In genomic region chr10:6269953-6270867, GRCh38 we compare ENCODE assay signal across 8 cellular contexts.
DNase-seq lines count a peak whose midpoint lies in the region; ATAC-seq and TF ChIP-seq lines count a peak whose summit lies in the region.

No MANE protein-coding gene starts in this region.

- POLR2A ChIA-PET in WTC11 (lab: Charles Lee), result no interaction called here

- ATAC-seq in GM18511 (IDR thresholded peaks at IDR 0.05; ENCODE audit: unreplicated experiment) (peak; percentile 88), HG02973 (IDR thresholded peaks at IDR 0.05; ENCODE audit: unreplicated experiment) (peak; percentile 79), WTC11 (no peak)

- no peak for DNase-seq in WTC11 (ENCODE audit: low spot score)
- DNase-seq in colonic mucosa, result peak; percentile 18
- peak; percentile 38 to 40 for DNase-seq in stimulated activated CD8-positive, alpha-beta memory T cell treated with anti-CD3 and anti-CD28 coated beads, Interleukin-2, amount 100 ng/mL, for 1 hour (ENCODE audit: low read depth in 2 of 2)
- no peak for DNase-seq in HFFc6
- no peak for DNase-seq in cerebellar nuclear complex (lab: John Stamatoyannopoulos, UW)
- no peak for DNase-seq in epidermal melanocyte (ENCODE audit: insufficient read length, low spot score)

- no peaks in the 10 kb centered on the region for H3K36me3 ChIP-seq in colonic mucosa

- H3K27ac Mint-ChIP-seq in WTC11 (0 out of 2 replicates have a peak overlapping the region, but pooled peaks have one; percentile 11), HFFc6 (no peak overlapping the region; the same call in 1 of the 2 replicates)

- H3K4me3 ChIP-seq in colonic mucosa, result no peak overlapping the region

- H3K9me3 ChIP-seq in colonic mucosa, result no peaks in the 10 kb centered on the region

- H3K9me3 Mint-ChIP-seq in WTC11 (no peaks in the 10 kb centered on the region), HFFc6 (no peaks in the 10 kb centered on the region)

- H3K27ac ChIP-seq in colonic mucosa, result no peak overlapping the region

- H3K4me1 Mint-ChIP-seq in WTC11 (peaks cover 10% of the 10 kb centered on the region), HFFc6 (ENCODE audit: low read depth) (peaks cover 6% of the 10 kb centered on the region)

- H3K27me3 Mint-ChIP-seq in WTC11 (ENCODE audit: low read depth) (no peaks in the 10 kb centered on the region), HFFc6 (ENCODE audit: insufficient read depth) (no peaks in the 10 kb centered on the region)

- H3K36me3 Mint-ChIP-seq in WTC11 (no peaks in the 10 kb centered on the region), HFFc6 (ENCODE audit: low read depth) (no peaks in the 10 kb centered on the region)

- peaks cover 4% of the 10 kb centered on the region for H3K4me1 ChIP-seq in colonic mucosa

- CTCF ChIA-PET in WTC11 (lab: Charles Lee), result no interaction called here

- intact Hi-C loops in colonic mucosa (cut with DNase I), result no loop called here

- TF ChIP-seq CTCF in WTC11 (IDR thresholded peaks at IDR 0.05) (no peak), colonic mucosa (IDR thresholded peaks at IDR 0.05) (no peak), HFFc6 (IDR thresholded peaks at IDR 0.05) (no peak)

- no peak overlapping the region for H3K4me3 Mint-ChIP-seq in WTC11
- no peak overlapping the region for H3K4me3 Mint-ChIP-seq in HFFc6

- no peaks in the 10 kb centered on the region for H3K27me3 ChIP-seq in colonic mucosa

- H3K9ac ChIP-seq in colonic mucosa (ENCODE audit: low read depth in 2 of 2, low read length in 2 of 2), result no peak overlapping the region

TF ChIP-seq in WTC11, 78 proteins besides CTCF, POLR2A, EP300 and RAD21:
- TF ChIP-seq FOXP1 (CRISPR knock-in tag; IDR thresholded peaks at IDR 0.05; ENCODE audit: borderline replicate concordance) (no peak), RORB (CRISPR knock-in tag; IDR thresholded peaks at IDR 0.05) (no peak), FOXK1 (CRISPR knock-in tag; IDR thresholded peaks at IDR 0.05) (no peak), TEAD4 (CRISPR knock-in tag; IDR thresholded peaks at IDR 0.05) (no peak), ESRRA (CRISPR knock-in tag; IDR thresholded peaks at IDR 0.05; ENCODE audit: borderline replicate concordance) (no peak), ZNF396 (CRISPR knock-in tag; IDR thresholded peaks at IDR 0.05; ENCODE audit: borderline replicate concordance) (no peak), ZNF121 (CRISPR knock-in tag; IDR thresholded peaks at IDR 0.05) (no peak)
- TF ChIP-seq, protein P1, sequence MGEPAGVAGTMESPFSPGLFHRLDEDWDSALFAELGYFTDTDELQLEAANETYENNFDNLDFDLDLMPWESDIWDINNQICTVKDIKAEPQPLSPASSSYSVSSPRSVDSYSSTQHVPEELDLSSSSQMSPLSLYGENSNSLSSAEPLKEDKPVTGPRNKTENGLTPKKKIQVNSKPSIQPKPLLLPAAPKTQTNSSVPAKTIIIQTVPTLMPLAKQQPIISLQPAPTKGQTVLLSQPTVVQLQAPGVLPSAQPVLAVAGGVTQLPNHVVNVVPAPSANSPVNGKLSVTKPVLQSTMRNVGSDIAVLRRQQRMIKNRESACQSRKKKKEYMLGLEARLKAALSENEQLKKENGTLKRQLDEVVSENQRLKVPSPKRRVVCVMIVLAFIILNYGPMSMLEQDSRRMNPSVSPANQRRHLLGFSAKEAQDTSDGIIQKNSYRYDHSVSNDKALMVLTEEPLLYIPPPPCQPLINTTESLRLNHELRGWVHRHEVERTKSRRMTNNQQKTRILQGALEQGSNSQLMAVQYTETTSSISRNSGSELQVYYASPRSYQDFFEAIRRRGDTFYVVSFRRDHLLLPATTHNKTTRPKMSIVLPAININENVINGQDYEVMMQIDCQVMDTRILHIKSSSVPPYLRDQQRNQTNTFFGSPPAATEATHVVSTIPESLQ (CRISPR knock-in tag; IDR thresholded peaks at IDR 0.05), result no peak
- TF ChIP-seq, protein P2, sequence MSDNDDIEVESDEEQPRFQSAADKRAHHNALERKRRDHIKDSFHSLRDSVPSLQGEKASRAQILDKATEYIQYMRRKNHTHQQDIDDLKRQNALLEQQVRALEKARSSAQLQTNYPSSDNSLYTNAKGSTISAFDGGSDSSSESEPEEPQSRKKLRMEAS (CRISPR knock-in tag; IDR thresholded peaks at IDR 0.05), result no peak
- TF ChIP-seq, protein P3, sequence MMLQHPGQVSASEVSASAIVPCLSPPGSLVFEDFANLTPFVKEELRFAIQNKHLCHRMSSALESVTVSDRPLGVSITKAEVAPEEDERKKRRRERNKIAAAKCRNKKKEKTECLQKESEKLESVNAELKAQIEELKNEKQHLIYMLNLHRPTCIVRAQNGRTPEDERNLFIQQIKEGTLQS (CRISPR knock-in tag; conservative IDR thresholded peaks at IDR 0.05), result no peak

Comparison
In these comparisons a context has a peak if more than half of its experiments do, and no peak if none do; other contexts are left out.
1. DNase-seq: peak in colonic mucosa (single experiment) and stimulated activated CD8-positive, alpha-beta memory T cell treated with anti-CD3 and anti-CD28 coated beads, Interleukin-2, amount 100 ng/mL, for 1 hour (2 of 2); none in WTC11 (single experiment), HFFc6 (single experiment), cerebellar nuclear complex (0 of 2) and epidermal melanocyte (single experiment).